9 cellular contexts compared by ENCODE assay signal in the genomic region with DNA sequence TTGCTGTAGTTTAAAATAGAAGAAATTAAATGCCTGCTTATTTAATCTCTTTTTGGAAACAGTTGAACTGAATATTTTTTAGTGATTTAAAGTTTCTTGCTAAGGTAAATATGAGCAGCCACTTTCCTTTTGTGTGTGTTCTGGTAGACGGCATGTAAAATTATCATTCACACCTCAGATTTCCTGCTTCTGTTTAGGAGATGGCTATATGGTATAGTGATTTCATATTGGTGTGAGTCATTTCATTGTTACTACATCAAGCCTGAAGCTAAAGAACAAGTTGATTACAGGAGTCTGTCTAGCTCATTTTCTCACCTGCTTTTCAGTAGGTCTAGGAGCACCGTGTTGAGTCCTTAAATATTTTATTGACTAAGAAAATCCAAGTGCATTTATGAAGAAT. TPM values are rescaled to one million over a fixed set of nuclear protein-coding genes. Genes with fewer than 3 reads are reported as not detected.
DNase-seq lines count a peak whose midpoint lies in the region; ATAC-seq and TF ChIP-seq lines count a peak whose summit lies in the region.
"Had no signal": no experiment of that assay in that cellular context is flagged by ENCODE, and none has a peak within 500 bp of the region (broad histone marks: within the 10 kb centered on the region; RNA-seq: fewer than 3 reads in every experiment).

No MANE protein-coding gene starts in this region.

- H3K79me2 ChIP-seq in SK-N-SH (ENCODE audit: insufficient read depth): peaks cover 71% of the 10 kb centered on the region

- peaks cover 31% of the 10 kb centered on the region for H3K36me3 Mint-ChIP-seq in stimulated activated effector memory CD8-positive, alpha-beta T cell treated with anti-CD3 and anti-CD28 coated beads, Interleukin-12 subunit alpha, Interleukin-12 subunit beta, amount 100 ng/mL, for 72 hours

- H3K9ac ChIP-seq in SK-N-SH: no peak overlapping the region
- H3K9ac ChIP-seq: KMS-11 had no signal

- CTCF ChIA-PET in SK-N-SH (lab: Yijun Ruan, JAX): interaction anchor here (1.2 kb wide), 1 partner anchor 50 kb away, joined by 3 read pairs; no protein-coding TSS in a partner anchor

- no peaks in the 10 kb centered on the region for H3K9me2 ChIP-seq in SK-N-SH

- TF ChIP-seq CTCF in SK-N-SH (IDR thresholded peaks at IDR 0.05) (no peak), coronary artery (IDR thresholded peaks at IDR 0.05) (no peak)

- peaks cover 3 to 7% of the 10 kb centered on the region in 2 experiments; a peak in 2 of 4 replicates for H3K4me1 ChIP-seq in SK-N-SH (ENCODE audit: control insufficient read depth in 1 of 2, insufficient read depth in 2 of 2, low read depth in 1 of 2, low read length in 1 of 2)

- no peaks in the 10 kb centered on the region for H3K27me3 ChIP-seq in SK-N-SH (ENCODE audit: insufficient read depth)

- H3K4me2 ChIP-seq in SK-N-SH: peak overlapping the region; percentile 27
- H3K4me2 ChIP-seq: KMS-11 had no signal

- H2AFZ ChIP-seq in SK-N-SH (ENCODE audit: low read depth): no peak overlapping the region

- peak overlapping the region; percentile 87 for H3K4me3 Mint-ChIP-seq in stimulated activated effector memory CD8-positive, alpha-beta T cell treated with anti-CD3 and anti-CD28 coated beads, Interleukin-12 subunit alpha, Interleukin-12 subunit beta, amount 100 ng/mL, for 72 hours

- H4K20me1 ChIP-seq in SK-N-SH (ENCODE audit: insufficient read depth): peaks cover 53% of the 10 kb centered on the region

- peaks cover 32% of the 10 kb centered on the region for H3K4me1 Mint-ChIP-seq in stimulated activated effector memory CD8-positive, alpha-beta T cell treated with anti-CD3 and anti-CD28 coated beads, Interleukin-12 subunit alpha, Interleukin-12 subunit beta, amount 100 ng/mL, for 72 hours

- peaks cover 0 to 2% of the 10 kb centered on the region in 2 experiments for H3K36me3 ChIP-seq in SK-N-SH (replicated peaks in 1 of 2; ENCODE audit: control insufficient read depth in 1 of 2, insufficient read depth in 2 of 2, low read length in 1 of 2)

- no peaks in the 10 kb centered on the region for H3K9me3 ChIP-seq in SK-N-SH

- TF ChIP-seq EP300 in SK-N-SH (IDR thresholded peaks at IDR 0.05; ENCODE audit: borderline replicate concordance in 1 of 2, low read depth in 1 of 2, low read length in 1 of 2): no peak

- peaks cover 16% of the 10 kb centered on the region for H3F3A ChIP-seq in SK-N-SH (replicated peaks; ENCODE audit: insufficient read depth)

- H3K27ac ChIP-seq in SK-N-SH (ENCODE audit: low read depth in 2 of 2, low read length in 1 of 2) (no peak overlapping the region), coronary artery (peak overlapping the region; percentile 15 to 50)
- H3K27ac ChIP-seq: KMS-11 had no signal

- POLR2A ChIA-PET in SK-N-SH (lab: Yijun Ruan, JAX): no interaction called here

- no peaks in the 10 kb centered on the region for H3K9me3 Mint-ChIP-seq in stimulated activated effector memory CD8-positive, alpha-beta T cell treated with anti-CD3 and anti-CD28 coated beads, Interleukin-12 subunit alpha, Interleukin-12 subunit beta, amount 100 ng/mL, for 72 hours

- TF ChIP-seq RAD21 in SK-N-SH (IDR thresholded peaks at IDR 0.05; ENCODE audit: low read length): no peak

- no peak for ATAC-seq in SK-N-SH treated with all-trans-retinoic acid at 6 μM for 48 hours
- peak; percentile 82 for ATAC-seq in stimulated activated effector memory CD8-positive, alpha-beta T cell treated with anti-CD3 and anti-CD28 coated beads, Interleukin-12 subunit alpha, Interleukin-12 subunit beta, amount 100 ng/mL, for 72 hours
- no peak for ATAC-seq in HG02623 (IDR thresholded peaks at IDR 0.05; ENCODE audit: unreplicated experiment)
- ATAC-seq in GM21576 (IDR thresholded peaks at IDR 0.05; ENCODE audit: unreplicated experiment): no peak
- ATAC-seq in GM18909 (IDR thresholded peaks at IDR 0.05; ENCODE audit: poor library complexity, unreplicated experiment): no peak

- DNase-seq in SK-N-SH (no peak), NCI-H69 (lab: John Stamatoyannopoulos, UW) (peak; percentile 56), coronary artery (ENCODE audit: low spot score) (no peak)
- DNase-seq in stimulated activated effector memory CD8-positive, alpha-beta T cell treated with anti-CD3 and anti-CD28 coated beads, Interleukin-12 subunit alpha, Interleukin-12 subunit beta, amount 100 ng/mL, for 72 hours (ENCODE audit: low spot score in 2 of 2): no peak

- 68% methylated on average over 2 of the region's 2 CpGs for WGBS in SK-N-SH (ENCODE audit: low lambda C conversion rate)

- peak overlapping the region in 1 of 2 experiments; percentile 33; a peak in 1 of 4 replicates for H3K4me3 ChIP-seq in SK-N-SH (ENCODE audit: low read depth in 2 of 2, low read length in 1 of 2)
- H3K4me3 ChIP-seq in coronary artery: peak overlapping the region; percentile 94

- H3K27ac Mint-ChIP-seq in stimulated activated effector memory CD8-positive, alpha-beta T cell treated with anti-CD3 and anti-CD28 coated beads, Interleukin-12 subunit alpha, Interleukin-12 subunit beta, amount 100 ng/mL, for 72 hours: peak overlapping the region; percentile 70

TF ChIP-seq in SK-N-SH, 30 proteins besides CTCF, POLR2A, EP300 and RAD21 (continues in another document):
- TF ChIP-seq POLR2AphosphoS5 (IDR thresholded peaks at IDR 0.05; ENCODE audit: low read depth, low read length): no peak
- TF ChIP-seq, protein P1, sequence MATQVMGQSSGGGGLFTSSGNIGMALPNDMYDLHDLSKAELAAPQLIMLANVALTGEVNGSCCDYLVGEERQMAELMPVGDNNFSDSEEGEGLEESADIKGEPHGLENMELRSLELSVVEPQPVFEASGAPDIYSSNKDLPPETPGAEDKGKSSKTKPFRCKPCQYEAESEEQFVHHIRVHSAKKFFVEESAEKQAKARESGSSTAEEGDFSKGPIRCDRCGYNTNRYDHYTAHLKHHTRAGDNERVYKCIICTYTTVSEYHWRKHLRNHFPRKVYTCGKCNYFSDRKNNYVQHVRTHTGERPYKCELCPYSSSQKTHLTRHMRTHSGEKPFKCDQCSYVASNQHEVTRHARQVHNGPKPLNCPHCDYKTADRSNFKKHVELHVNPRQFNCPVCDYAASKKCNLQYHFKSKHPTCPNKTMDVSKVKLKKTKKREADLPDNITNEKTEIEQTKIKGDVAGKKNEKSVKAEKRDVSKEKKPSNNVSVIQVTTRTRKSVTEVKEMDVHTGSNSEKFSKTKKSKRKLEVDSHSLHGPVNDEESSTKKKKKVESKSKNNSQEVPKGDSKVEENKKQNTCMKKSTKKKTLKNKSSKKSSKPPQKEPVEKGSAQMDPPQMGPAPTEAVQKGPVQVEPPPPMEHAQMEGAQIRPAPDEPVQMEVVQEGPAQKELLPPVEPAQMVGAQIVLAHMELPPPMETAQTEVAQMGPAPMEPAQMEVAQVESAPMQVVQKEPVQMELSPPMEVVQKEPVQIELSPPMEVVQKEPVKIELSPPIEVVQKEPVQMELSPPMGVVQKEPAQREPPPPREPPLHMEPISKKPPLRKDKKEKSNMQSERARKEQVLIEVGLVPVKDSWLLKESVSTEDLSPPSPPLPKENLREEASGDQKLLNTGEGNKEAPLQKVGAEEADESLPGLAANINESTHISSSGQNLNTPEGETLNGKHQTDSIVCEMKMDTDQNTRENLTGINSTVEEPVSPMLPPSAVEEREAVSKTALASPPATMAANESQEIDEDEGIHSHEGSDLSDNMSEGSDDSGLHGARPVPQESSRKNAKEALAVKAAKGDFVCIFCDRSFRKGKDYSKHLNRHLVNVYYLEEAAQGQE (IDR thresholded peaks at IDR 0.05; ENCODE audit: low read depth, low read length): no peak

TF ChIP-seq in SK-N-SH treated with all-trans-retinoic acid at 6 μM for 48 hours, 23 proteins besides CTCF, POLR2A, EP300 and RAD21:
- no peak for TF ChIP-seq ZFP3 (CRISPR knock-in tag; IDR thresholded peaks at IDR 0.05)
- no peak for TF ChIP-seq ISL1 (CRISPR knock-in tag; IDR thresholded peaks at IDR 0.05)

RNA-seq across cellular contexts. Expression of a gene that starts 2.2 kb away (rescaled TPM):
- 22.6 and 29.7 TPM in 2 replicates for polyA plus RNA-seq in SK-N-SH (2012; rRNA removed)
- polyA plus RNA-seq in SK-N-SH (2012; cell fraction: cytosol; rRNA removed): 18.1 and 24.0 TPM in 2 replicates
- polyA plus RNA-seq in SK-N-SH (2012; cell fraction: nucleus; rRNA removed): 30.6 and 43.2 TPM in 2 replicates

RNA-seq across cellular contexts. Expression of a gene that starts 43.6 kb away (rescaled TPM):
- polyA plus RNA-seq in SK-N-SH (2012; rRNA removed): 14.7 and 16.1 TPM in 2 replicates
- 18.5 and 18.8 TPM in 2 replicates for polyA plus RNA-seq in SK-N-SH (2012; cell fraction: cytosol; rRNA removed)
- 8.7 and 13.1 TPM in 2 replicates for polyA plus RNA-seq in SK-N-SH (2012; cell fraction: nucleus; rRNA removed)

RNA-seq across cellular contexts. Expression of a gene that starts 56.5 kb away (rescaled TPM):
- polyA plus RNA-seq in SK-N-SH (2012; rRNA removed): 14.1 and 14.9 TPM in 2 replicates
- polyA plus RNA-seq in SK-N-SH (2012; cell fraction: cytosol; rRNA removed): 8.0 and 10.3 TPM in 2 replicates
- polyA plus RNA-seq in SK-N-SH (2012; cell fraction: nucleus; rRNA removed): 24.1 and 28.9 TPM in 2 replicates

Comparison
In these comparisons a context has a peak if more than half of its experiments do, and no peak if none do; other contexts are left out.
1. H3K27ac ChIP-seq: peak in coronary artery (2 of 2); none in SK-N-SH (0 of 2).